9 cellular contexts compared by ENCODE assay signal in the genomic region with DNA sequence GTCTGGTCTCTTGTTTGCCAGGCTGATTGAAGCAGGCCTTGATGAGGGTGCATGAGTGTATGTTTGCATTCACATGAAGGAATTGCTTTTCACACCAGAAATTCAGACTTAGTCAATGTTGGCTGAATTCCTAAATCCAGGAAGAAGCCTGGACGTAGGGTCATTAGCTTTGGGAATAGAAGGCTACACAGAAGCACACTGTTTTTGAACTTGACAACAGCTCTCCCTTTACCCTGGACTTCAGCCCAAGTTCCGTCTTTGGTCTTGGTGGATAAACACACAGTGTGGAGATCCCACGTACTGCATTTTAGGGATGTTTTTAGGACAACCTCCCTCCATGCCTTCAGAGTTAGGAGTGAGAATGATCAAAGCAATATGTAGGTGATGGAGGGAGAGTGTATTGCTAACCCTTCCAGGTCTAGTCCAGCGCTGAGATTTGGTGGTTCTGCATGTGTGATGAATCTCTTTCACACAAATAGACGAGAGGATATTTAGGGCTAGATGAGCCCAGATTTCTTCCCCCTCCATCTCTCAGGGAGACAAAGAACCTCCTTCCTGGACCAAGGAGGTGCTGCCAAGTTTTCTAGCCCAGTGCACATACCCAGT. TPM values are rescaled to one million over a fixed set of nuclear protein-coding genes. Genes with fewer than 3 reads are reported as not detected.
"Had no signal": no experiment of that assay in that cellular context is flagged by ENCODE, and none has a peak within 500 bp of the region (broad histone marks: within the 10 kb centered on the region; RNA-seq: fewer than 3 reads in every experiment).

No MANE protein-coding gene starts in this region.

- DNase-seq: GM23248, GOT3, H7, IMR-90, KG1 had no signal

- H2AFZ ChIP-seq: GM23248 had no signal

- H3K4me1 ChIP-seq: HAP-1 had no signal

- H3K4me3 ChIP-seq: GM23248, HAP-1, K562 had no signal

- H3K36me3 ChIP-seq: HAP-1 had no signal

- FAIRE-seq: K562 had no signal

- H3K9me3 ChIP-seq: HAP-1 had no signal

- H3K27ac ChIP-seq: GM23248 had no signal

RNA-seq across cellular contexts. Expression of a gene that starts 22.8 kb away (rescaled TPM):
- total RNA-seq: H4, HT-29, K562 had no signal
- polyA plus RNA-seq: K562 had no signal

RNA-seq across cellular contexts. Expression of a gene that starts 38.5 kb away (rescaled TPM):
- total RNA-seq: GM23248, H4, HT-29, IMR-90 had no signal
- polyA plus RNA-seq: GM23248, IMR-90, K562 had no signal
